ENCODE assay signal across 17 cellular contexts in the genomic region with DNA sequence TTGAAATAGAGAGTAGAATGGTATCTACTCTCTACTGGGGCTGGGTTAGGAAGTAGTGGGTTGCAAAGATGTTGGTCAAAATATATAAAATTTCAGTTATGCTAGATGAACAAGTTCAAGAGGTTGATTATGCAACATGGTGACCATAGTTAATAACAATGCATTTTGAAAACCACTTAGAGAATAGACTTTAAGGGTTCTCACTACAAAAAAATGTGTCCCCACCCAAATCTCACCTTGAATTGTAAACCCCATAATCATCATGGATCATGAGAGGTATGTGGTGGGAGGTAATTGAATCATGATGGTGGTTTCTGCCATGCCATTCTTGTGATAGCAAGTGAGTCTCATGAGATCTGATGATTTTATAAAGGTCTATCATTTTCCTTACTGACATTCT.
"Had no signal": no experiment of that assay in that cellular context is flagged by ENCODE, and none has a peak within 500 bp of the region (broad histone marks: within the 10 kb centered on the region; RNA-seq: fewer than 3 reads in every experiment).

No MANE protein-coding gene starts in this region.

- H3K4me3 ChIP-seq: heart left ventricle, smooth muscle cell, suprapubic skin, thyroid gland had no signal

- H3K9me3 ChIP-seq: heart left ventricle, suprapubic skin, thyroid gland had no signal

- DNase-seq: cortex of kidney; effector memory CD8-positive, alpha-beta T cell; erythroblast; heart left ventricle; hippocampal formation; islet precursor cell; natural killer cell; posterior cingulate gyrus; right cardiac atrium; stimulated activated CD4-positive, alpha-beta T cell treated with anti-CD3 and anti-CD28 coated beads, Interleukin-4, amount 100 ng/mL, for 1 hour; stimulated activated CD8-positive, alpha-beta memory T cell treated with anti-CD3 and anti-CD28 coated beads, Interleukin-4, amount 100 ng/mL, for 48 hours; stimulated activated naive CD8-positive, alpha-beta T cell treated with anti-CD3 and anti-CD28 coated beads, Interleukin-15, Interleukin-2, amounts not matched to agents 100 U/mL and 50 U/mL, for 24 hours; thyroid gland had no signal

- H3K36me3 ChIP-seq: heart left ventricle, suprapubic skin, thyroid gland had no signal

- H3K27ac ChIP-seq: heart left ventricle, suprapubic skin, thyroid gland had no signal

- H3K27me3 ChIP-seq: heart left ventricle, suprapubic skin, thyroid gland had no signal

- FAIRE-seq: frontal cortex, urothelium cell line had no signal
